In genomic region chr11:8168485-8169257, GRCh38 we compare ENCODE assay signal across 8 cellular contexts. TPM values are rescaled to one million over a fixed set of nuclear protein-coding genes. Genes with fewer than 3 reads are reported as not detected.
A peak's percentile ranks its signal among the peaks of the same experiment; 100 is the strongest.
DNase-seq lines count a peak whose midpoint lies in the region; ATAC-seq and TF ChIP-seq lines count a peak whose summit lies in the region.

Gene RIC3 (minus strand): TSS chr11:8169025. CDS start chr11:8168989, 36 bp downstream.

- intact Hi-C loops in CD14-positive monocyte (cut with micrococcal nuclease) (no loop called here), Right ventricle myocardium inferior (cut with DNase I) (no loop called here)

- H3K4me3 Mint-ChIP-seq in CD14-positive monocyte, result peak within 1 kb of the TSS; percentile 74 to 86
- H3K4me3 Mint-ChIP-seq in type B pancreatic cell, result peak within 1 kb of the TSS; percentile 85

- H3K4me1 Mint-ChIP-seq in CD14-positive monocyte (peaks cover 10% of the 10 kb centered on the region), type B pancreatic cell (ENCODE audit: unreplicated experiment) (peaks cover 6% of the 10 kb centered on the region)

- H3K27ac Mint-ChIP-seq in CD14-positive monocyte (peak within 1 kb of the TSS in 1 of 7 donors; percentile 26), type B pancreatic cell (no peak within 1 kb of the TSS)

- H3K27me3 Mint-ChIP-seq in CD14-positive monocyte (ENCODE audit: low read depth in 3 of 3) (peaks cover 49 to 72% (median 58%) of the 10 kb centered on the region in 3 donors), type B pancreatic cell (peaks cover 52% of the 10 kb centered on the region)

- no peak for TF ChIP-seq CTCF in CD14-positive monocyte (IDR thresholded peaks at IDR 0.05)
- peak; percentile 22 for TF ChIP-seq CTCF in type B pancreatic cell (conservative IDR thresholded peaks at IDR 0.05)

- H3K36me3 Mint-ChIP-seq in CD14-positive monocyte (no peaks in the 10 kb centered on the region), type B pancreatic cell (no peaks in the 10 kb centered on the region)

- H3K9me3 Mint-ChIP-seq in CD14-positive monocyte, result peaks cover 0 to 13% (median 8%) of the 10 kb centered on the region in 7 donors
- H3K9me3 Mint-ChIP-seq in type B pancreatic cell, result no peaks in the 10 kb centered on the region

- DNase-seq in CD14-positive monocyte (ENCODE audit: low spot score) (no peak), NCI-H2171 (lab: John Stamatoyannopoulos, UW) (peak; percentile 57), Right ventricle myocardium inferior (ENCODE audit: missing footprints) (no peak), pons (ENCODE audit: low spot score) (peak; percentile 37), type B pancreatic cell (ENCODE audit: extremely low spot score, unreplicated experiment) (no peak)
- DNase-seq in activated T-cell treated with anti-CD3 and anti-CD28 coated beads, Interleukin-2, amount 50 U/mL, for 48 hours, result peak; percentile 61 to 72

- peak; percentile 74 for ATAC-seq in GM21390 (IDR thresholded peaks at IDR 0.05; ENCODE audit: unreplicated experiment)
- ATAC-seq in Right ventricle myocardium inferior, result peak; percentile 84
- ATAC-seq in GM19397 (IDR thresholded peaks at IDR 0.05; ENCODE audit: unreplicated experiment), result no peak

RNA-seq across cellular contexts. Expression of gene RIC3, which starts in this region (rescaled TPM):
- polyA plus RNA-seq in CD14-positive monocyte, result not detected
- 11.7 TPM for total RNA-seq in Right ventricle myocardium inferior
- total RNA-seq in type B pancreatic cell (ENCODE audit: low replicate concordance), result 7.0 and 12.0 TPM in 2 replicates

Comparison
In these comparisons a context has a peak if more than half of its experiments do, and no peak if none do; other contexts are left out.
1. DNase-seq: peak in NCI-H2171 (single experiment), activated T-cell treated with anti-CD3 and anti-CD28 coated beads, Interleukin-2, amount 50 U/mL, for 48 hours (2 of 2) and pons (single experiment); none in CD14-positive monocyte (single experiment), Right ventricle myocardium inferior (single experiment) and type B pancreatic cell (single experiment).